13 cellular contexts compared by ENCODE assay signal in genomic region chr9:93031629-93032431, GRCh38. TPM values are rescaled to one million over a fixed set of nuclear protein-coding genes. Genes with fewer than 3 reads are reported as not detected.
DNase-seq lines count a peak whose midpoint lies in the region; ATAC-seq and TF ChIP-seq lines count a peak whose summit lies in the region.
"Had no signal": no experiment of that assay in that cellular context is flagged by ENCODE, and none has a peak within 500 bp of the region (broad histone marks: within the 10 kb centered on the region; RNA-seq: fewer than 3 reads in every experiment).

No MANE protein-coding gene starts in this region.

- no peaks in the 10 kb centered on the region for H3K27me3 Mint-ChIP-seq in activated CD8-positive, alpha-beta memory T cell treated with anti-CD3 and anti-CD28 coated beads, Interleukin-2, amount 10 ng/mL, durations not matched to agents 7 days and 5 days

- H3K4me3 Mint-ChIP-seq in activated CD8-positive, alpha-beta memory T cell treated with anti-CD3 and anti-CD28 coated beads, Interleukin-2, amount 10 ng/mL, durations not matched to agents 7 days and 5 days = no peak overlapping the region

- TF ChIP-seq CTCF in vagina (IDR thresholded peaks at IDR 0.05) = no peak

- H3K36me3 Mint-ChIP-seq in activated CD8-positive, alpha-beta memory T cell treated with anti-CD3 and anti-CD28 coated beads, Interleukin-2, amount 10 ng/mL, durations not matched to agents 7 days and 5 days = peaks cover 27% of the 10 kb centered on the region

- CTCF ChIA-PET in activated CD8-positive, alpha-beta memory T cell treated with anti-CD3 and anti-CD28 coated beads, Interleukin-2, amount 10 ng/mL, durations not matched to agents 7 days and 5 days (lab: Charles Lee) = interaction anchor here (0.5 to 2.5 kb wide), 3 partner anchors 28 to 90 kb away, joined by 3 to 7 read pairs (median 3); no protein-coding TSS in a partner anchor

- TF ChIP-seq RAD21 in Ishikawa (IDR thresholded peaks at IDR 0.05; ENCODE audit: low read depth) = no peak

- H3K36me3 ChIP-seq in effector memory CD4-positive, alpha-beta T cell (ENCODE audit: control insufficient read depth, insufficient read depth, low read length) = peaks cover 70% of the 10 kb centered on the region
- no peaks in the 10 kb centered on the region for H3K36me3 ChIP-seq in vagina

- peak overlapping the region; percentile 4 for H3K27ac Mint-ChIP-seq in activated CD8-positive, alpha-beta memory T cell treated with anti-CD3 and anti-CD28 coated beads, Interleukin-2, amount 10 ng/mL, durations not matched to agents 7 days and 5 days

- peak overlapping the region; percentile 46 for H3K27ac ChIP-seq in effector memory CD4-positive, alpha-beta T cell (ENCODE audit: insufficient read depth, low read length, poor library complexity, severe bottlenecking)
- no peak overlapping the region for H3K27ac ChIP-seq in vagina

- DNase-seq in activated CD8-positive, alpha-beta memory T cell treated with anti-CD3 and anti-CD28 coated beads, Interleukin-2, amount 10 ng/mL, durations not matched to agents 7 days and 5 days = no peak
- DNase-seq in activated CD8-positive, alpha-beta memory T cell treated with anti-CD3 and anti-CD28 coated beads, Interleukin-2, amount 50 U/mL, for 48 hours = no peak
- DNase-seq in effector memory CD4-positive, alpha-beta T cell = no peak
- DNase-seq in pons (ENCODE audit: low spot score) = peak; percentile 69
- DNase-seq in NCI-H187 treated with DMSO at 0.1 percent for 48 hours (lab: John Stamatoyannopoulos, UW) = no peak
- DNase-seq in vagina (ENCODE audit: extremely low spot score in 2 of 2) = no peak
- DNase-seq: ACHN; activated CD8-positive, alpha-beta memory T cell treated with anti-CD3 and anti-CD28 coated beads for 24 hours; head of caudate nucleus; SW 1271 had no signal

- TF ChIP-seq EP300 in Ishikawa (IDR thresholded peaks at IDR 0.05; ENCODE audit: borderline replicate concordance) = no peak

- peaks cover 34% of the 10 kb centered on the region for H3K4me1 Mint-ChIP-seq in activated CD8-positive, alpha-beta memory T cell treated with anti-CD3 and anti-CD28 coated beads, Interleukin-2, amount 10 ng/mL, durations not matched to agents 7 days and 5 days

- H3K4me1 ChIP-seq in effector memory CD4-positive, alpha-beta T cell (ENCODE audit: control insufficient read depth, insufficient read depth, low read length, poor library complexity, severe bottlenecking) = peaks cover 56% of the 10 kb centered on the region
- H3K4me1 ChIP-seq in vagina = no peaks in the 10 kb centered on the region

- H3K27me3 ChIP-seq in effector memory CD4-positive, alpha-beta T cell (replicated peaks; ENCODE audit: control insufficient read depth, insufficient read depth, low read length, poor library complexity, severe bottlenecking) = no peaks in the 10 kb centered on the region
- H3K27me3 ChIP-seq in vagina = no peaks in the 10 kb centered on the region

- H3K9me3 ChIP-seq in effector memory CD4-positive, alpha-beta T cell (ENCODE audit: control insufficient read depth, low read length) = no peaks in the 10 kb centered on the region
- no peaks in the 10 kb centered on the region for H3K9me3 ChIP-seq in vagina

- no peaks in the 10 kb centered on the region for H3K9me3 Mint-ChIP-seq in activated CD8-positive, alpha-beta memory T cell treated with anti-CD3 and anti-CD28 coated beads, Interleukin-2, amount 10 ng/mL, durations not matched to agents 7 days and 5 days (ENCODE audit: low read depth)

- no peak for ATAC-seq in activated CD8-positive, alpha-beta memory T cell treated with anti-CD3 and anti-CD28 coated beads, Interleukin-2, amount 10 ng/mL, durations not matched to agents 7 days and 5 days
- no peak for ATAC-seq in HG03439 (IDR thresholded peaks at IDR 0.05; ENCODE audit: unreplicated experiment)

- TF ChIP-seq POLR2A in vagina (IDR thresholded peaks at IDR 0.05) = no peak

- intact Hi-C loops in vagina (cut with DNase I) = no loop called here

- no peak overlapping the region for H3K4me3 ChIP-seq in effector memory CD4-positive, alpha-beta T cell (ENCODE audit: insufficient read depth, low read depth, low read length, poor library complexity, severe bottlenecking)
- no peak overlapping the region for H3K4me3 ChIP-seq in vagina

TF ChIP-seq in Ishikawa, 13 proteins besides CTCF, POLR2A, EP300 and RAD21:
- no peak for TF ChIP-seq TCF12 (IDR thresholded peaks at IDR 0.05; ENCODE audit: low read depth)
- TF ChIP-seq TEAD4 (IDR thresholded peaks at IDR 0.05) = peak; percentile 46; the same call in 1 of the 2 replicates
TF ChIP-seq in Ishikawa: peak in this region for 1.

RNA-seq across cellular contexts. Expression of gene SUSD3, which starts 26.7 kb away (rescaled TPM):
- total RNA-seq in activated CD8-positive, alpha-beta memory T cell treated with anti-CD3 and anti-CD28 coated beads, Interleukin-2, amount 10 ng/mL, durations not matched to agents 7 days and 5 days = 10 to 100 TPM; 40.1 to 67.3 TPM
- 25.0 TPM for total RNA-seq in vagina
- total RNA-seq: G401 had no signal
